In the genomic region with DNA sequence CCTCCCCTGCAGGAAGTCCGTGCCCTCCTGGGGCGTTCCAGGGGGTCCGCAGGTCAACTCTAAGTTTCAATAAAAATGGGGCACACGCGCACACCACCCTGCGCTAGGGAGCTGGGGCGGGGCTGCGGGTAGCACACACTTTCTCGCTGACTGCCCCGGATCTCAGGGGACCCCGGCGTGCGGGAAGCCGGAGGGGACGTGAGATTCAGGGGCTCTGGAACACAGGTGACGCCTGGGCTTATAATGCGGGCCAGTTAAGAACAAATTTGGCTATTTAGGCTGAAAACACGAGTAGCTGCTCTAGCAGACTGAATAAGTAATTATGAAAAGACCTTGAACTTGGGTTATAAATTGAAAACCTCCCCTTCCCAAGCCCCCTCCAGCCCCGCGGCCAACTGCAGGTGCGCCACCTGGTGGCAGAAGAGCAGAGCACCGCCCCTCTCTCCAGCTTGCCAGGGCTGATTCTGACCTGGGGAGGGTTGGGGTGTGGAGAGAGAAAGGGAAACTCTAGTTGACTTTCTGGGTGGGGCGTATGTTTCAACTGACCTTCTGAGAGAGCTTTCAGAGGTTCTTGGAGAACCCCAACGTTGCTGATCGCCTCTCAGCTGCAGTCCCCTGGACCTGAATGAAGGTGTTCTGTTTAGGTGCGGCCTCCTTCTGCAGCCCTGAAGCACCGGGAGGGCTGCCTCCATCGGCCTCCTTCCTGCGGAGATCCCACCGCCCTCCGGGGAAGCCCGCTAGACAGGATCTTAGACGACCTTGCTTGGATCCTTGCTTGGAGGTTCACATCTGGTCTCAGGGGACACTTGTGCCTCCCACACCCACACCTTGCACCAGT, we compare ENCODE assay signal across 9 cellular contexts.
DNase-seq lines count a peak whose midpoint lies in the region; ATAC-seq, FAIRE-seq and TF ChIP-seq lines count a peak whose summit lies in the region.
"Had no signal": no experiment of that assay in that cellular context is flagged by ENCODE, and none has a peak within 500 bp of the region (broad histone marks: within the 10 kb centered on the region; RNA-seq: fewer than 3 reads in every experiment).

No MANE protein-coding gene starts in this region.

- H3K36me3 Mint-ChIP-seq in activated T-helper 1 cell treated with anti-CD3 and anti-CD28 coated beads, Interleukin-12 subunit alpha, Interleukin-12 subunit beta, Interleukin-2, Interleukin-4 antibody, amounts not matched to agents 30 ng/mL and 10 ng/mL and 1 ng/mL, durations not matched to agents 14 hours and 24 hours and 36 hours (ENCODE audit: low read depth) = no peaks in the 10 kb centered on the region

- H3K27me3 ChIP-seq in gastrocnemius medialis = peaks cover 8 to 14% (median 13%) of the 10 kb centered on the region in 3 donors

- no peak overlapping the region for H3K27ac Mint-ChIP-seq in activated T-helper 1 cell treated with anti-CD3 and anti-CD28 coated beads, Interleukin-12 subunit alpha, Interleukin-12 subunit beta, Interleukin-2, Interleukin-4 antibody, amounts not matched to agents 30 ng/mL and 10 ng/mL and 1 ng/mL, durations not matched to agents 14 hours and 24 hours and 36 hours
- H3K27ac Mint-ChIP-seq: dendritic cell treated with granulocyte-macrophage colony-stimulating factor and Interleukin-4, amounts not matched to agents 40 ng/mL and 50 ng/mL, for 4 days had no signal

- H3K9me3 Mint-ChIP-seq in activated T-helper 1 cell treated with anti-CD3 and anti-CD28 coated beads, Interleukin-12 subunit alpha, Interleukin-12 subunit beta, Interleukin-2, Interleukin-4 antibody, amounts not matched to agents 30 ng/mL and 10 ng/mL and 1 ng/mL, durations not matched to agents 14 hours and 24 hours and 36 hours = no peaks in the 10 kb centered on the region
- H3K9me3 Mint-ChIP-seq: dendritic cell treated with granulocyte-macrophage colony-stimulating factor and Interleukin-4, amounts not matched to agents 40 ng/mL and 50 ng/mL, for 4 days had no signal

- H3K27me3 Mint-ChIP-seq in activated T-helper 1 cell treated with anti-CD3 and anti-CD28 coated beads, Interleukin-12 subunit alpha, Interleukin-12 subunit beta, Interleukin-2, Interleukin-4 antibody, amounts not matched to agents 30 ng/mL and 10 ng/mL and 1 ng/mL, durations not matched to agents 14 hours and 24 hours and 36 hours (ENCODE audit: insufficient read depth) = peaks cover 8% of the 10 kb centered on the region

- FAIRE-seq in GM12891 (lab: Jason Lieb, UNC) = peak; percentile 84

- ATAC-seq in HG02852 (IDR thresholded peaks at IDR 0.05; ENCODE audit: unreplicated experiment) (peak; percentile 71), gastrocnemius medialis (peak in 1 of 2 donors; percentile 52), GM19328 (IDR thresholded peaks at IDR 0.05; ENCODE audit: unreplicated experiment) (no peak)

- H3K4me1 ChIP-seq in gastrocnemius medialis = peaks cover 9 to 10% of the 10 kb centered on the region in 2 donors

- H3K27ac ChIP-seq in gastrocnemius medialis = no peak overlapping the region

- no peaks in the 10 kb centered on the region for H3K36me3 ChIP-seq in gastrocnemius medialis

- TF ChIP-seq POLR2A in GM12891 (IDR thresholded peaks at IDR 0.05; ENCODE audit: low read depth, low read length) = no peak
- no peak for TF ChIP-seq POLR2A in gastrocnemius medialis (IDR thresholded peaks at IDR 0.05)

- no peaks in the 10 kb centered on the region for H3K4me1 Mint-ChIP-seq in activated T-helper 1 cell treated with anti-CD3 and anti-CD28 coated beads, Interleukin-12 subunit alpha, Interleukin-12 subunit beta, Interleukin-2, Interleukin-4 antibody, amounts not matched to agents 30 ng/mL and 10 ng/mL and 1 ng/mL, durations not matched to agents 14 hours and 24 hours and 36 hours (ENCODE audit: low read depth)

- H3K4me3 ChIP-seq in gastrocnemius medialis = peak overlapping the region in 1 of 4 donors; percentile 23

- peak overlapping the region; percentile 11 for H3K4me3 Mint-ChIP-seq in activated T-helper 1 cell treated with anti-CD3 and anti-CD28 coated beads, Interleukin-12 subunit alpha, Interleukin-12 subunit beta, Interleukin-2, Interleukin-4 antibody, amounts not matched to agents 30 ng/mL and 10 ng/mL and 1 ng/mL, durations not matched to agents 14 hours and 24 hours and 36 hours
- H3K4me3 Mint-ChIP-seq: dendritic cell treated with granulocyte-macrophage colony-stimulating factor and Interleukin-4, amounts not matched to agents 40 ng/mL and 50 ng/mL, for 4 days had no signal

- DNase-seq in GM12891 (ENCODE audit: insufficient read length, low spot score) = peak; percentile 72
- DNase-seq in NCI-H748 treated with DMSO at 0.1 percent for 48 hours (lab: John Stamatoyannopoulos, UW) = peak; percentile 56
- DNase-seq in activated T-helper 1 cell treated with anti-CD3 and anti-CD28 coated beads, Interleukin-12 subunit alpha, Interleukin-12 subunit beta, Interleukin-2, Interleukin-4 antibody, amounts not matched to agents 30 ng/mL and 10 ng/mL and 1 ng/mL, durations not matched to agents 14 hours and 24 hours and 36 hours (ENCODE audit: low spot score) = peak; percentile 26
- DNase-seq in head of caudate nucleus = peak in 25 of 42 donors; percentile 26 to 74 (median 50)
- no peak for DNase-seq in gastrocnemius medialis
- no peak for DNase-seq in cerebellar cortex (ENCODE audit: low spot score)

- intact Hi-C loops in activated T-helper 1 cell treated with anti-CD3 and anti-CD28 coated beads, Interleukin-12 subunit alpha, Interleukin-12 subunit beta, Interleukin-2, Interleukin-4 antibody, amounts not matched to agents 30 ng/mL and 10 ng/mL and 1 ng/mL, durations not matched to agents 14 hours and 24 hours and 36 hours (cut with micrococcal nuclease) = no loop called here
- intact Hi-C loops in head of caudate nucleus (cut with DNase I) = no loop called here
- intact Hi-C loops in gastrocnemius medialis (cut with DNase I; ENCODE audit: low total_unique reads) = no loop called here

- TF ChIP-seq CTCF in gastrocnemius medialis (IDR thresholded peaks at IDR 0.05 in 4 of 5, conservative IDR thresholded peaks at IDR 0.05 in 1 of 5) = peak; percentile 47 to 89 (median 69)

- H3K9me3 ChIP-seq in gastrocnemius medialis = no peaks in the 10 kb centered on the region

- in situ Hi-C loops in gastrocnemius medialis (cut with MboI; ENCODE audit: low sequenced_read_pairs in 4 of 4) = no loop called here

TF ChIP-seq in GM12891, 5 proteins besides CTCF, POLR2A, EP300 and RAD21:
- TF ChIP-seq TAF1 (IDR thresholded peaks at IDR 0.05; ENCODE audit: low read depth, low read length) = no peak
- no peak for TF ChIP-seq POLR2AphosphoS5 (IDR thresholded peaks at IDR 0.05; ENCODE audit: low read depth, low read length)
- no peak for TF ChIP-seq SPI1 (IDR thresholded peaks at IDR 0.05; ENCODE audit: low read depth, low read length)
- TF ChIP-seq POU2F2 (IDR thresholded peaks at IDR 0.05; ENCODE audit: low read depth, low read length) = no peak
- TF ChIP-seq PAX5 (IDR thresholded peaks at IDR 0.05; ENCODE audit: insufficient read depth, low read length, severe bottlenecking) = no peak

Comparison
In these comparisons a context has a peak if more than half of its experiments do, and no peak if none do; other contexts are left out.
1. DNase-seq: peak in GM12891 (single experiment), NCI-H748 treated with DMSO at 0.1 percent for 48 hours (single experiment), activated T-helper 1 cell treated with anti-CD3 and anti-CD28 coated beads, Interleukin-12 subunit alpha, Interleukin-12 subunit beta, Interleukin-2, Interleukin-4 antibody, amounts not matched to agents 30 ng/mL and 10 ng/mL and 1 ng/mL, durations not matched to agents 14 hours and 24 hours and 36 hours (single experiment) and head of caudate nucleus (25 of 42); none in gastrocnemius medialis (0 of 2) and cerebellar cortex (single experiment).